ENCODE assay signal across 15 cellular contexts in genomic region chr2:122028371-122029102, GRCh38.
DNase-seq lines count a peak whose midpoint lies in the region; FAIRE-seq and TF ChIP-seq lines count a peak whose summit lies in the region.
"Had no signal": no experiment of that assay in that cellular context is flagged by ENCODE, and none has a peak within 500 bp of the region (broad histone marks: within the 10 kb centered on the region; RNA-seq: fewer than 3 reads in every experiment).

No MANE protein-coding gene starts in this region.

- H3K36me3 Mint-ChIP-seq in astrocyte (ENCODE audit: low read depth, unreplicated experiment) (no peaks in the 10 kb centered on the region), progenitor cell of endocrine pancreas (ENCODE audit: insufficient read depth) (no peaks in the 10 kb centered on the region), immature natural killer cell (no peaks in the 10 kb centered on the region)

- H3K4me1 ChIP-seq in astrocyte (ENCODE audit: insufficient read depth, low read length): peaks cover 20% of the 10 kb centered on the region
- H3K4me1 ChIP-seq: prostate gland had no signal

- peak overlapping the region; percentile 62 for H3K4me2 ChIP-seq in astrocyte (ENCODE audit: low read length)
- H3K4me2 ChIP-seq: BLaER1 had no signal

- TF ChIP-seq CTCF in astrocyte (IDR thresholded peaks at IDR 0.05; ENCODE audit: insufficient read depth, low read depth, low read length) (no peak), progenitor cell of endocrine pancreas (IDR thresholded peaks at IDR 0.05; ENCODE audit: unreplicated experiment) (no peak)

- DNase-seq in A172 (ENCODE audit: low spot score): peak; percentile 13
- peak; percentile 26 for DNase-seq in HPDE6-E6E7 (ENCODE audit: extremely low spot score)
- DNase-seq in astrocyte (ENCODE audit: low read depth): peak; percentile 92
- peak; percentile 93 for DNase-seq in hepatic stellate cell (ENCODE audit: low spot score)
- no peak for DNase-seq in progenitor cell of endocrine pancreas (ENCODE audit: low spot score, unreplicated experiment)
- DNase-seq in islet precursor cell: no peak
- no peak for DNase-seq in immature natural killer cell
- no peak for DNase-seq in NCI-H1092 (lab: John Stamatoyannopoulos, UW)
- DNase-seq: activated CD4-positive, alpha-beta T cell treated with anti-CD3 and anti-CD28 coated beads for 36 hours; activated effector memory CD4-positive, alpha-beta T cell treated with anti-CD3 and anti-CD28 coated beads, Interleukin-2, amount 50 U/mL, for 16 hours; mesendoderm had no signal

- H3K9me3 Mint-ChIP-seq in astrocyte (ENCODE audit: unreplicated experiment) (no peaks in the 10 kb centered on the region), progenitor cell of endocrine pancreas (ENCODE audit: low read depth) (no peaks in the 10 kb centered on the region), immature natural killer cell (no peaks in the 10 kb centered on the region)

- H3K4me3 Mint-ChIP-seq in astrocyte (ENCODE audit: unreplicated experiment) (no peak overlapping the region), progenitor cell of endocrine pancreas (ENCODE audit: low read depth) (no peak overlapping the region), immature natural killer cell (no peak overlapping the region)
- H3K4me3 Mint-ChIP-seq: activated CD4-positive, alpha-beta T cell treated with anti-CD3 and anti-CD28 coated beads for 36 hours had no signal

- H3K4me1 Mint-ChIP-seq in astrocyte (ENCODE audit: low read depth, unreplicated experiment) (peaks cover 25% of the 10 kb centered on the region), progenitor cell of endocrine pancreas (ENCODE audit: low read depth) (no peaks in the 10 kb centered on the region), immature natural killer cell (peaks cover 0 to 2% of the 10 kb centered on the region in 2 donors)

- no peak overlapping the region for H3K4me3 ChIP-seq in astrocyte (ENCODE audit: insufficient read depth, low read depth, low read length)
- H3K4me3 ChIP-seq: BLaER1, coronary artery, prostate gland, thoracic aorta had no signal

- H3K27me3 ChIP-seq in astrocyte (ENCODE audit: insufficient read depth, low read length): no peaks in the 10 kb centered on the region
- H3K27me3 ChIP-seq: BLaER1 had no signal

- no peaks in the 10 kb centered on the region for H3K79me2 ChIP-seq in astrocyte (ENCODE audit: insufficient read depth, low read length)

- H4K20me1 ChIP-seq in astrocyte (ENCODE audit: insufficient read depth, low read length): no peaks in the 10 kb centered on the region
- H4K20me1 ChIP-seq: BLaER1 had no signal

- FAIRE-seq in astrocyte (lab: Jason Lieb, UNC): peak; percentile 97

- no peaks in the 10 kb centered on the region for H3K9me3 ChIP-seq in astrocyte (ENCODE audit: insufficient read depth, low read depth, low read length)
- H3K9me3 ChIP-seq: prostate gland, thoracic aorta had no signal

- H3K27ac ChIP-seq in astrocyte (ENCODE audit: low read depth, low read length): peak overlapping the region; percentile 54
- H3K27ac ChIP-seq: BLaER1, prostate gland, thoracic aorta had no signal

- H3K9ac ChIP-seq in astrocyte (ENCODE audit: low read length): no peak overlapping the region
- H3K9ac ChIP-seq: BLaER1 had no signal

- H2AFZ ChIP-seq in astrocyte (ENCODE audit: low read depth, low read length): peak overlapping the region; percentile 8

- H3K27ac Mint-ChIP-seq in astrocyte (ENCODE audit: unreplicated experiment): peak overlapping the region; percentile 60
- H3K27ac Mint-ChIP-seq in progenitor cell of endocrine pancreas: no peak overlapping the region
- H3K27ac Mint-ChIP-seq in immature natural killer cell: no peak overlapping the region
- H3K27ac Mint-ChIP-seq: activated CD4-positive, alpha-beta T cell treated with anti-CD3 and anti-CD28 coated beads for 36 hours had no signal

- no peaks in the 10 kb centered on the region for H3K27me3 Mint-ChIP-seq in astrocyte (ENCODE audit: low read depth, unreplicated experiment)
- peaks cover 15% of the 10 kb centered on the region for H3K27me3 Mint-ChIP-seq in progenitor cell of endocrine pancreas
- peaks cover 0 to 2% (median 2%) of the 10 kb centered on the region in 3 donors for H3K27me3 Mint-ChIP-seq in immature natural killer cell (ENCODE audit: low read depth in 3 of 3)
- H3K27me3 Mint-ChIP-seq: activated CD4-positive, alpha-beta T cell treated with anti-CD3 and anti-CD28 coated beads for 36 hours had no signal

- H3K36me3 ChIP-seq in astrocyte (ENCODE audit: insufficient read depth, low read length): no peaks in the 10 kb centered on the region
- H3K36me3 ChIP-seq: BLaER1, prostate gland, thoracic aorta had no signal

Comparison
In these comparisons a context has a peak if more than half of its experiments do, and no peak if none do; other contexts are left out.
1. DNase-seq: peak in A172 (single experiment), HPDE6-E6E7 (single experiment), astrocyte (single experiment) and hepatic stellate cell (single experiment); none in progenitor cell of endocrine pancreas (single experiment), islet precursor cell (single experiment), immature natural killer cell (0 of 3) and NCI-H1092 (single experiment).